11 cellular contexts compared by ENCODE assay signal in the genomic region with DNA sequence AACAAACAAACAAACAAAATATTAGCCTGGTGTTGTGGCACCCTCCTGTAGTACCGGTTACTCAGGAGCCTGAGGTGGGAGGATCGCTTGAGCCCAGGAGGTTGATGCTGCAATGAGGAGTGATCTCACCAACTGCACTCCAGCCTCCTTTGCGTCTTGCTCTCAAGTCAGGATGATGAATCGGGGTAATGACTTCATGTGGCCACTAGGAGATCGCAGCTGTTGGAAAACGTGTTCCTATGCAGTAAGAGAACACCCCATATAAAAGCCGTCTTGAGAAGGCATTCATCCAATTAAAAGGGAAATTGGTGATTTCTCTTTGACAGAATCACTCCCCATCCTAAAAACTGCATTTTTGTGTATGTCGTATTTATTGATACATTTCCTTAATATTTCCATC. TPM values are rescaled to one million over a fixed set of nuclear protein-coding genes. Genes with fewer than 3 reads are reported as not detected.
DNase-seq lines count a peak whose midpoint lies in the region; ATAC-seq, FAIRE-seq and TF ChIP-seq lines count a peak whose summit lies in the region.
"Had no signal": no experiment of that assay in that cellular context is flagged by ENCODE, and none has a peak within 500 bp of the region (broad histone marks: within the 10 kb centered on the region; RNA-seq: fewer than 3 reads in every experiment).

No MANE protein-coding gene starts in this region.

- H3K27me3 ChIP-seq in H9 (ENCODE audit: insufficient read depth, low read length), result no peaks in the 10 kb centered on the region
- peaks cover 6% of the 10 kb centered on the region; the same call in 1 of the 2 replicates for H3K27me3 ChIP-seq in SK-N-SH (ENCODE audit: insufficient read depth)

- POLR2A ChIA-PET in SK-N-SH (lab: Yijun Ruan, JAX), result no interaction called here

- peaks cover 0 to 2% (median 0%) of the 10 kb centered on the region in 3 experiments; a peak in 1 of 7 replicates for H3K36me3 Mint-ChIP-seq in H9 (ENCODE audit: insufficient read depth in 1 of 3, low read depth in 3 of 3)
- H3K36me3 Mint-ChIP-seq: naive thymus-derived CD8-positive, alpha-beta T cell had no signal

- CTCF ChIA-PET in SK-N-SH (lab: Yijun Ruan, JAX), result interaction anchor here (1.1 to 1.2 kb wide), 2 partner anchors 12 to 13 kb away, joined by 4 to 5 read pairs; no protein-coding TSS in a partner anchor

- no peaks in the 10 kb centered on the region for H3K79me1 ChIP-seq in H9 (ENCODE audit: insufficient read depth, low read depth, low read length, poor library complexity, severe bottlenecking)

- H3K4me3 ChIP-seq in SK-N-SH (ENCODE audit: low read depth in 2 of 2, low read length in 1 of 2) (no peak overlapping the region), kidney (ENCODE audit: low read length in 2 of 2) (no peak overlapping the region)

- H3K79me2 ChIP-seq in H9 (ENCODE audit: insufficient read depth, low read length) (no peaks in the 10 kb centered on the region), SK-N-SH (ENCODE audit: insufficient read depth) (no peaks in the 10 kb centered on the region)

- H3K9me3 Mint-ChIP-seq in H9, result peaks cover 47 to 51% of the 10 kb centered on the region in 2 experiments
- H3K9me3 Mint-ChIP-seq: activated T-helper 1 cell treated with anti-CD3 and anti-CD28 coated beads, Interleukin-12 subunit alpha, Interleukin-12 subunit beta, Interleukin-2, Interleukin-4 antibody, amounts not matched to agents 30 ng/mL and 10 ng/mL and 1 ng/mL, durations not matched to agents 14 hours and 24 hours and 36 hours; naive thymus-derived CD8-positive, alpha-beta T cell had no signal

- no peak overlapping the region for H3K56ac ChIP-seq in H9 (ENCODE audit: insufficient read length, low read depth, low read length)

- no peak overlapping the region for H3K4me3 Mint-ChIP-seq in H9
- H3K4me3 Mint-ChIP-seq: activated T-helper 1 cell treated with anti-CD3 and anti-CD28 coated beads, Interleukin-12 subunit alpha, Interleukin-12 subunit beta, Interleukin-2, Interleukin-4 antibody, amounts not matched to agents 30 ng/mL and 10 ng/mL and 1 ng/mL, durations not matched to agents 14 hours and 24 hours and 36 hours; naive thymus-derived CD8-positive, alpha-beta T cell had no signal

- H3K27ac Mint-ChIP-seq in H9, result no peak overlapping the region
- H3K27ac Mint-ChIP-seq: activated T-helper 1 cell treated with anti-CD3 and anti-CD28 coated beads, Interleukin-12 subunit alpha, Interleukin-12 subunit beta, Interleukin-2, Interleukin-4 antibody, amounts not matched to agents 30 ng/mL and 10 ng/mL and 1 ng/mL, durations not matched to agents 14 hours and 24 hours and 36 hours had no signal

- H2BK12ac ChIP-seq in H9 (ENCODE audit: insufficient read length, low read depth, low read length), result no peak overlapping the region

- TF ChIP-seq RAD21 in SK-N-SH (IDR thresholded peaks at IDR 0.05; ENCODE audit: low read length), result no peak

- no peak overlapping the region for H4K5ac ChIP-seq in H9 (ENCODE audit: insufficient read length, low read depth, low read length)

- H3K9me3 ChIP-seq in H9 (ENCODE audit: control insufficient read depth, low read depth, low read length) (no peaks in the 10 kb centered on the region), SK-N-SH (no peaks in the 10 kb centered on the region), kidney (ENCODE audit: control insufficient read depth in 1 of 2, low read length in 2 of 2) (no peaks in the 10 kb centered on the region)

- H3K4ac ChIP-seq in H9 (ENCODE audit: low read depth, low read length), result no peak overlapping the region

- H2AFZ ChIP-seq in H9 (ENCODE audit: low read length) (no peak overlapping the region), SK-N-SH (ENCODE audit: low read depth) (no peak overlapping the region)

- no peak overlapping the region for H2BK120ac ChIP-seq in H9 (ENCODE audit: low read depth, low read length, poor library complexity, severe bottlenecking)

- H3K9ac ChIP-seq in H9 (ENCODE audit: extremely low read depth, insufficient read length, low read length) (no peak overlapping the region), SK-N-SH (no peak overlapping the region), kidney (ENCODE audit: low read length in 2 of 2) (no peak overlapping the region)

- TF ChIP-seq EP300 in SK-N-SH (IDR thresholded peaks at IDR 0.05; ENCODE audit: borderline replicate concordance in 1 of 2, low read depth in 1 of 2, low read length in 1 of 2), result no peak

- H3K18ac ChIP-seq in H9 (ENCODE audit: insufficient read length, low read depth, low read length), result no peak overlapping the region

- no peak overlapping the region for H2BK5ac ChIP-seq in H9 (ENCODE audit: insufficient read length, low read length)

- no peaks in the 10 kb centered on the region for H3K4me1 ChIP-seq in H9 (ENCODE audit: insufficient read depth, low read length)
- H3K4me1 ChIP-seq in SK-N-SH (ENCODE audit: control insufficient read depth in 1 of 2, insufficient read depth in 2 of 2, low read depth in 1 of 2, low read length in 1 of 2), result no peaks in the 10 kb centered on the region
- no peaks in the 10 kb centered on the region for H3K4me1 ChIP-seq in kidney (ENCODE audit: control insufficient read depth in 1 of 2, insufficient read depth in 1 of 2, low read depth in 1 of 2, low read length in 2 of 2)

- no peak overlapping the region for H2BK20ac ChIP-seq in H9 (ENCODE audit: low read depth, low read length, poor library complexity, severe bottlenecking)

- DNase-seq in D341Med (ENCODE audit: low spot score) (peak; percentile 15), H9 (peak; percentile 47), SK-N-SH (no peak), kidney (no peak), iPS-NIHi7 (ENCODE audit: extremely low spot score) (no peak)
- DNase-seq in stimulated activated CD4-positive, alpha-beta T cell treated with anti-CD3 and anti-CD28 coated beads, Interleukin-12 subunit alpha, Interleukin-12 subunit beta, amount 100 ng/mL, for 4 hours, result no peak
- DNase-seq: naive thymus-derived CD8-positive, alpha-beta T cell had no signal

- intact Hi-C loops in kidney (cut with DNase I), result no loop called here

- no peak overlapping the region for H3T11ph ChIP-seq in H9 (ENCODE audit: low read length)

- H4K91ac ChIP-seq in H9 (ENCODE audit: insufficient read length, low read depth, low read length), result no peak overlapping the region

- no peak overlapping the region for H3K14ac ChIP-seq in H9 (ENCODE audit: insufficient read depth, low read length)

- H2BK15ac ChIP-seq in H9 (ENCODE audit: low read depth, low read length), result no peak overlapping the region

- no peaks in the 10 kb centered on the region for H3K9me2 ChIP-seq in SK-N-SH

- ATAC-seq in GM21619 (IDR thresholded peaks at IDR 0.05; ENCODE audit: unreplicated experiment), result no peak
- no peak for ATAC-seq in HG02678 (IDR thresholded peaks at IDR 0.05; ENCODE audit: unreplicated experiment)
- ATAC-seq: naive thymus-derived CD8-positive, alpha-beta T cell had no signal

- no peak for FAIRE-seq in kidney (lab: Jason Lieb, UNC)

- H4K8ac ChIP-seq in H9 (replicated peaks; ENCODE audit: insufficient read length, low read depth, low read length), result no peak overlapping the region

- no peak overlapping the region for H3K23ac ChIP-seq in H9 (ENCODE audit: insufficient read length, low read depth, low read length)

- H3K4me2 ChIP-seq in H9 (ENCODE audit: insufficient read depth, insufficient read length, low read length), result no peak overlapping the region
- H3K4me2 ChIP-seq in SK-N-SH, result no peak overlapping the region

- TF ChIP-seq CTCF in H9 (conservative IDR thresholded peaks at IDR 0.05) (peak; percentile 59), SK-N-SH (IDR thresholded peaks at IDR 0.05) (peak; percentile 51), kidney (IDR thresholded peaks at IDR 0.05; ENCODE audit: borderline replicate concordance, extremely low read depth, insufficient read depth) (peak; percentile 13)

- H3K27me3 Mint-ChIP-seq in H9 (ENCODE audit: low read depth), result no peaks in the 10 kb centered on the region
- H3K27me3 Mint-ChIP-seq: naive thymus-derived CD8-positive, alpha-beta T cell had no signal

- H3K36me3 ChIP-seq in SK-N-SH (replicated peaks in 1 of 2; ENCODE audit: control insufficient read depth in 1 of 2, insufficient read depth in 2 of 2, low read length in 1 of 2) (no peaks in the 10 kb centered on the region), kidney (ENCODE audit: control insufficient read depth in 1 of 2, insufficient read depth in 2 of 2, low read length in 2 of 2) (no peaks in the 10 kb centered on the region)

- H3K4me1 Mint-ChIP-seq in H9, result no peaks in the 10 kb centered on the region
- H3K4me1 Mint-ChIP-seq: naive thymus-derived CD8-positive, alpha-beta T cell had no signal

- H4K20me1 ChIP-seq in H9 (ENCODE audit: control insufficient read depth, insufficient read depth, insufficient read length), result no peaks in the 10 kb centered on the region
- no peaks in the 10 kb centered on the region for H4K20me1 ChIP-seq in SK-N-SH (ENCODE audit: insufficient read depth)

- H2AK5ac ChIP-seq in H9 (ENCODE audit: insufficient read length, low read length), result no peak overlapping the region

- no peaks in the 10 kb centered on the region for H3F3A ChIP-seq in SK-N-SH (replicated peaks; ENCODE audit: insufficient read depth)

- no peaks in the 10 kb centered on the region for H3K23me2 ChIP-seq in H9 (ENCODE audit: insufficient read length, low read depth, low read length, poor library complexity, severe bottlenecking)

- H3K27ac ChIP-seq in H9 (ENCODE audit: insufficient read length, low read depth, low read length), result no peak overlapping the region
- no peak overlapping the region for H3K27ac ChIP-seq in SK-N-SH (ENCODE audit: low read depth in 2 of 2, low read length in 1 of 2)
- H3K27ac ChIP-seq in kidney (ENCODE audit: low read depth in 2 of 2, low read length in 2 of 2), result no peak overlapping the region
- H3K27ac ChIP-seq: epithelial cell of prostate had no signal

- WGBS in H9 (ENCODE audit: extremely low coverage, insufficient read length, low lambda C conversion rate), result no CpG with 5 or more reads among the region's 8 CpGs
- 19% methylated on average over 8 of the region's 8 CpGs for WGBS in SK-N-SH (ENCODE audit: low lambda C conversion rate)

TF ChIP-seq in SK-N-SH, 30 proteins besides CTCF, POLR2A, EP300 and RAD21:
- TF ChIP-seq FOXM1 (IDR thresholded peaks at IDR 0.05; ENCODE audit: low read depth), result no peak

RNA-seq across cellular contexts. Expression of gene CCNB3, which starts 6.9 kb away (rescaled TPM):
- total RNA-seq in H9 (2021) (0.35 and 0.39 TPM in 2 replicates), kidney (1.5 TPM)
- polyA plus RNA-seq in SK-N-SH (2012; rRNA removed) (0.28 and 1.8 TPM in 2 replicates), kidney (ENCODE audit: insufficient read depth, low read depth, low replicate concordance) (0.41 TPM)
- polyA plus RNA-seq in SK-N-SH (2012; cell fraction: cytosol; rRNA removed), result 0.13 and 0.27 TPM in 2 replicates
- 1.1 TPM in 2 replicates for polyA plus RNA-seq in SK-N-SH (2012; cell fraction: nucleus; rRNA removed)
- polyA plus RNA-seq: naive thymus-derived CD8-positive, alpha-beta T cell had no signal

RNA-seq across cellular contexts. Expression of gene AKAP4, which starts 10.7 kb away (rescaled TPM):
- not detected in 2 replicates for total RNA-seq in H9 (2021)
- polyA plus RNA-seq in SK-N-SH (2012; rRNA removed), result not detected in 2 replicates
- 0.01 TPM in 1 of 2 replicates, not detected in the other for polyA plus RNA-seq in SK-N-SH (2012; cell fraction: cytosol; rRNA removed)
- polyA plus RNA-seq in SK-N-SH (2012; cell fraction: nucleus; rRNA removed), result not detected in 2 replicates
- total RNA-seq in kidney, result not detected
- not detected for polyA plus RNA-seq in kidney (ENCODE audit: insufficient read depth, low read depth, low replicate concordance)
- total RNA-seq: activated T-helper 1 cell treated with anti-CD3 and anti-CD28 coated beads, Interleukin-12 subunit alpha, Interleukin-12 subunit beta, Interleukin-2, Interleukin-4 antibody, amounts not matched to agents 30 ng/mL and 10 ng/mL and 1 ng/mL, durations not matched to agents 14 hours and 24 hours and 36 hours; naive thymus-derived CD8-positive, alpha-beta T cell had no signal
- polyA plus RNA-seq: naive thymus-derived CD8-positive, alpha-beta T cell had no signal

Comparison
In these comparisons a context has a peak if more than half of its experiments do, and no peak if none do; other contexts are left out.
1. DNase-seq: peak in D341Med (single experiment) and H9 (single experiment); none in SK-N-SH (single experiment), kidney (single experiment), iPS-NIHi7 (single experiment) and stimulated activated CD4-positive, alpha-beta T cell treated with anti-CD3 and anti-CD28 coated beads, Interleukin-12 subunit alpha, Interleukin-12 subunit beta, amount 100 ng/mL, for 4 hours (single experiment).
2. Peak in every context shown above with its lines, with median percentiles within 50 percentile points of each other: CTCF ChIP-seq.